In genomic region chr22:41217553-41218157, GRCh38 we compare ENCODE assay signal across 9 cellular contexts. TPM values are rescaled to one million over a fixed set of nuclear protein-coding genes. Genes with fewer than 3 reads are reported as not detected.
A peak's percentile ranks its signal among the peaks of the same experiment; 100 is the strongest.
DNase-seq lines count a peak whose midpoint lies in the region; ATAC-seq, FAIRE-seq and TF ChIP-seq lines count a peak whose summit lies in the region.
"Had no signal": no experiment of that assay in that cellular context is flagged by ENCODE, and none has a peak within 500 bp of the region (broad histone marks: within the 10 kb centered on the region; RNA-seq: fewer than 3 reads in every experiment).

No MANE protein-coding gene starts in this region.

- H3K4me3 Mint-ChIP-seq in GM23338 (no peak overlapping the region; the same call in 2 of the 3 replicates), astrocyte (ENCODE audit: unreplicated experiment) (peak overlapping the region; percentile 70)

- H3K27me3 ChIP-seq in GM23338 (ENCODE audit: insufficient read depth) (no peaks in the 10 kb centered on the region), OCI-LY1 (ENCODE audit: insufficient read depth, low read length) (no peaks in the 10 kb centered on the region), astrocyte (ENCODE audit: insufficient read depth, low read length) (no peaks in the 10 kb centered on the region), hepatocyte (no peaks in the 10 kb centered on the region), skeletal muscle tissue (ENCODE audit: control insufficient read depth in 3 of 3, insufficient read depth in 3 of 3, low read length in 3 of 3) (no peaks in the 10 kb centered on the region)

- H3K27ac Mint-ChIP-seq in GM23338, result peak overlapping the region; percentile 88
- peak overlapping the region; percentile 94 for H3K27ac Mint-ChIP-seq in astrocyte (ENCODE audit: unreplicated experiment)

- TF ChIP-seq CTCF in GM23338 (conservative IDR thresholded peaks at IDR 0.05; ENCODE audit: low read depth in 2 of 2) (no peak), OCI-LY1 (IDR thresholded peaks at IDR 0.05; ENCODE audit: low read length) (no peak), astrocyte (IDR thresholded peaks at IDR 0.05; ENCODE audit: insufficient read depth, low read depth, low read length) (no peak), hepatocyte (IDR thresholded peaks at IDR 0.05; ENCODE audit: poor library complexity) (no peak)

- H3K27me3 Mint-ChIP-seq in GM23338 (ENCODE audit: insufficient read depth, low read depth, poor library complexity) (peaks cover 8% of the 10 kb centered on the region), astrocyte (ENCODE audit: low read depth, unreplicated experiment) (no peaks in the 10 kb centered on the region)

- peak; percentile 83 for DNase-seq in AG20443 (ENCODE audit: low spot score)
- peak; percentile 59 for DNase-seq in GM23338 (ENCODE audit: low spot score)
- DNase-seq in astrocyte (ENCODE audit: low read depth), result peak; percentile 57
- peak; percentile 45 for DNase-seq in hepatocyte (ENCODE audit: low spot score)

- ATAC-seq in GM23338 (peak; percentile 90), HG02884 (IDR thresholded peaks at IDR 0.05; ENCODE audit: unreplicated experiment) (no peak), GM19351 (IDR thresholded peaks at IDR 0.05; ENCODE audit: unreplicated experiment) (no peak)

- peaks cover 16% of the 10 kb centered on the region for H3K9me3 Mint-ChIP-seq in GM23338
- peaks cover 8% of the 10 kb centered on the region for H3K9me3 Mint-ChIP-seq in astrocyte (ENCODE audit: unreplicated experiment)

- H3K4me1 ChIP-seq in GM23338 (ENCODE audit: insufficient read depth), result peaks cover 17% of the 10 kb centered on the region
- peaks cover 13% of the 10 kb centered on the region for H3K4me1 ChIP-seq in OCI-LY1 (ENCODE audit: insufficient read depth, low read length, severe bottlenecking)
- peaks cover 5% of the 10 kb centered on the region for H3K4me1 ChIP-seq in astrocyte (ENCODE audit: insufficient read depth, low read length)
- H3K4me1 ChIP-seq in hepatocyte (ENCODE audit: insufficient read depth), result peaks cover 3% of the 10 kb centered on the region
- H3K4me1 ChIP-seq in skeletal muscle tissue (ENCODE audit: control insufficient read depth in 3 of 3, insufficient read depth in 3 of 3, low read length in 3 of 3), result peaks cover 12 to 15% (median 14%) of the 10 kb centered on the region in 3 donors

- H3K9ac ChIP-seq in OCI-LY1 (ENCODE audit: low read length) (no peak overlapping the region), astrocyte (ENCODE audit: low read length) (peak overlapping the region; percentile 17), skeletal muscle tissue (ENCODE audit: low read depth in 1 of 3, low read length in 3 of 3) (peak overlapping the region in 2 of 3 donors; percentile 45 to 57)

- FAIRE-seq in astrocyte (lab: Jason Lieb, UNC), result no peak
- FAIRE-seq: frontal cortex had no signal

- WGBS in hepatocyte (ENCODE audit: low lambda C conversion rate, missing lambda C conversion rate), result 73% methylated on average over 16 of the region's 16 CpGs

- peak overlapping the region; percentile 18; the same call in 1 of the 2 replicates for H3K27ac ChIP-seq in GM23338 (ENCODE audit: low read depth)
- H3K27ac ChIP-seq in OCI-LY1 (ENCODE audit: low read depth, low read length, poor library complexity, severe bottlenecking), result peak overlapping the region; percentile 41
- no peak overlapping the region for H3K27ac ChIP-seq in astrocyte (ENCODE audit: low read depth, low read length)
- H3K27ac ChIP-seq in hepatocyte, result peak overlapping the region; percentile 71
- peak overlapping the region; percentile 72 for H3K27ac ChIP-seq in skeletal muscle tissue (ENCODE audit: low read depth, low read length)

- 0 out of 2 replicates have a peak overlapping the region, but pooled peaks have one; percentile 51 for H3K4me2 ChIP-seq in GM23338
- peak overlapping the region; percentile 28; the same call in 1 of the 2 replicates for H3K4me2 ChIP-seq in OCI-LY1 (ENCODE audit: low read length)
- peak overlapping the region; percentile 53 for H3K4me2 ChIP-seq in astrocyte (ENCODE audit: low read length)
- H3K4me2 ChIP-seq in hepatocyte, result peak overlapping the region; percentile 25

- peaks cover 90% of the 10 kb centered on the region for H3K36me3 Mint-ChIP-seq in GM23338 (ENCODE audit: low read depth)
- peaks cover 40% of the 10 kb centered on the region for H3K36me3 Mint-ChIP-seq in astrocyte (ENCODE audit: low read depth, unreplicated experiment)

- no peak overlapping the region for H3K4me3 ChIP-seq in GM23338
- H3K4me3 ChIP-seq in OCI-LY1 (ENCODE audit: low read depth, low read length, poor library complexity, severe bottlenecking), result peak overlapping the region; percentile 13
- no peak overlapping the region for H3K4me3 ChIP-seq in astrocyte (ENCODE audit: insufficient read depth, low read depth, low read length)
- H3K4me3 ChIP-seq in hepatocyte, result no peak overlapping the region
- peak overlapping the region in 2 of 3 donors; percentile 14 to 23 for H3K4me3 ChIP-seq in skeletal muscle tissue (ENCODE audit: low read length in 3 of 3)

- H3K79me2 ChIP-seq in GM23338 (replicated peaks; ENCODE audit: insufficient read depth) (no peaks in the 10 kb centered on the region), OCI-LY1 (ENCODE audit: insufficient read depth, low read length) (no peaks in the 10 kb centered on the region), astrocyte (ENCODE audit: insufficient read depth, low read length) (no peaks in the 10 kb centered on the region), hepatocyte (no peaks in the 10 kb centered on the region)

- peaks cover 6% of the 10 kb centered on the region; the same call in 1 of the 2 replicates for H3F3A ChIP-seq in GM23338 (replicated peaks; ENCODE audit: low read depth)
- no peaks in the 10 kb centered on the region for H3F3A ChIP-seq in OCI-LY1 (ENCODE audit: insufficient read depth, low read length)

- no peak overlapping the region for H2AFZ ChIP-seq in GM23338
- no peak overlapping the region for H2AFZ ChIP-seq in OCI-LY1 (ENCODE audit: low read length)
- no peak overlapping the region for H2AFZ ChIP-seq in astrocyte (ENCODE audit: low read depth, low read length)
- H2AFZ ChIP-seq in hepatocyte, result no peak overlapping the region

- peaks cover 23% of the 10 kb centered on the region for H3K4me1 Mint-ChIP-seq in GM23338
- H3K4me1 Mint-ChIP-seq in astrocyte (ENCODE audit: low read depth, unreplicated experiment), result peaks cover 9% of the 10 kb centered on the region

- H4K20me1 ChIP-seq in GM23338 (replicated peaks; ENCODE audit: insufficient read depth) (no peaks in the 10 kb centered on the region), OCI-LY1 (ENCODE audit: insufficient read depth, low read length) (no peaks in the 10 kb centered on the region), astrocyte (ENCODE audit: insufficient read depth, low read length) (no peaks in the 10 kb centered on the region), hepatocyte (ENCODE audit: insufficient read depth, poor library complexity, severe bottlenecking) (no peaks in the 10 kb centered on the region)

- H3K9me3 ChIP-seq in OCI-LY1 (ENCODE audit: low read length) (no peaks in the 10 kb centered on the region), astrocyte (ENCODE audit: insufficient read depth, low read depth, low read length) (no peaks in the 10 kb centered on the region), hepatocyte (ENCODE audit: low read depth) (no peaks in the 10 kb centered on the region), skeletal muscle tissue (ENCODE audit: control insufficient read depth in 3 of 3, low read length in 3 of 3) (no peaks in the 10 kb centered on the region)

- H3K36me3 ChIP-seq in GM23338 (ENCODE audit: insufficient read depth) (peaks cover 26% of the 10 kb centered on the region), OCI-LY1 (ENCODE audit: insufficient read depth, low read length) (peaks cover 74% of the 10 kb centered on the region), astrocyte (ENCODE audit: insufficient read depth, low read length) (peaks cover 10% of the 10 kb centered on the region), hepatocyte (replicated peaks; ENCODE audit: insufficient read depth, low read depth) (no peaks in the 10 kb centered on the region), skeletal muscle tissue (ENCODE audit: control insufficient read depth in 3 of 3, insufficient read depth in 3 of 3, low read length in 3 of 3) (peaks cover 28 to 47% (median 39%) of the 10 kb centered on the region in 3 donors)

- H3K9me2 ChIP-seq in GM23338 (ENCODE audit: insufficient read depth), result no peaks in the 10 kb centered on the region
- no peaks in the 10 kb centered on the region for H3K9me2 ChIP-seq in OCI-LY1 (ENCODE audit: low read depth, low read length)
- H3K9me2 ChIP-seq in hepatocyte (replicated peaks; ENCODE audit: insufficient read depth), result no peaks in the 10 kb centered on the region

TF ChIP-seq in GM23338, 12 proteins besides CTCF, POLR2A, EP300 and RAD21 (continues in another document):
- TF ChIP-seq POLR2AphosphoS5 (IDR thresholded peaks at IDR 0.05; ENCODE audit: low read depth), result no peak
- no peak for TF ChIP-seq EZH2phosphoT487 (IDR thresholded peaks at IDR 0.05; ENCODE audit: unreplicated experiment)

RNA-seq across cellular contexts. Expression of gene L3MBTL2, which starts 12.5 kb away (rescaled TPM):
- total RNA-seq in GM23338 (2014; rRNA removed; shearing (Covaris generic)), result 23.4 and 27.1 TPM in 2 replicates
- 12.7 and 13.9 TPM in 2 replicates for polyA plus RNA-seq in GM23338 (2016; fragmentation: Nextera tagmentation; extraction: Ambion mirVana)
- total RNA-seq in astrocyte, result 20.0 and 20.6 TPM in 2 replicates
- total RNA-seq in hepatocyte, result 17.9 and 20.1 TPM in 2 replicates
- 12.1 and 16.3 TPM in 2 replicates for polyA plus RNA-seq in hepatocyte
- total RNA-seq in skeletal muscle tissue, result 9.4 TPM

RNA-seq across cellular contexts. Expression of gene CHADL, which starts 23.1 kb away (rescaled TPM):
- 1.5 and 1.6 TPM in 2 replicates for total RNA-seq in GM23338 (2014; rRNA removed; shearing (Covaris generic))
- polyA plus RNA-seq in GM23338 (2016; fragmentation: Nextera tagmentation; extraction: Ambion mirVana) (0.70 TPM in 1 of 2 replicates, not detected in the other), hepatocyte (1.2 and 1.4 TPM in 2 replicates)
- total RNA-seq in astrocyte (0.23 and 0.34 TPM in 2 replicates), hepatocyte (1.00 and 4.5 TPM in 2 replicates), skeletal muscle tissue (2.1 TPM)

Comparison
In these comparisons a context has a peak if more than half of its experiments do, and no peak if none do; other contexts are left out.
1. H3K4me3 ChIP-seq: peak in OCI-LY1 (single experiment) and skeletal muscle tissue (2 of 3); none in GM23338 (single experiment), astrocyte (single experiment) and hepatocyte (single experiment).
2. Peak in every context shown above with its lines, with median percentiles within 50 percentile points of each other: DNase-seq and H3K4me2 ChIP-seq.